Comparison of ENCODE assay signal across 19 cellular contexts in the genomic region with DNA sequence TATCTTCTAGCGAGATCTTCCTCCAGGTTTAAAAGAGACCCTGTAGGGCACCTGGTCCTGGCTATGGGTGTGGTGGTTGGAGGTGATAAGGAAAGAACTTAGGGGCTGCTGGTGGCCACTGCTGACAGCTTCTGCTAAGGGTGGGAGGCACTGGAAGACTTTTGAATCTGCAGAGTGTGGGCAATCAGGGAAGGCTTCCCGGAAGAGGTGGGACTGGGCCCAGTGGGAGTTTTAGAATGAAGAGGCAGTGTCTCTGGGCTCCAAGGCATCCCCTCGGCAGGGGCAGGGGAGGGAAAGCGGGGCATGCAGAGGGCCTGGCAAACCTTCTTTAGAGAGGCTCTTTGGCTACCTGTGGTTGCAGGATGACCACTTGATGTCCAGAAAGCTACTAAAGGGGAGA. TPM values are rescaled to one million over a fixed set of nuclear protein-coding genes. Genes with fewer than 3 reads are reported as not detected.
A peak's percentile ranks its signal among the peaks of the same experiment; 100 is the strongest.
DNase-seq lines count a peak whose midpoint lies in the region; ATAC-seq and TF ChIP-seq lines count a peak whose summit lies in the region.
"Had no signal": no experiment of that assay in that cellular context is flagged by ENCODE, and none has a peak within 500 bp of the region (broad histone marks: within the 10 kb centered on the region; RNA-seq: fewer than 3 reads in every experiment).

No MANE protein-coding gene starts in this region.

- no peaks in the 10 kb centered on the region for H3K9me3 Mint-ChIP-seq in activated naive CD8-positive, alpha-beta T cell treated with anti-CD3 and anti-CD28 coated beads, Interleukin-2, amount 10 ng/mL, durations not matched to agents 7 days and 5 days
- no peaks in the 10 kb centered on the region for H3K9me3 Mint-ChIP-seq in activated naive CD8-positive, alpha-beta T cell treated with anti-CD3 and anti-CD28 coated beads, Interleukin-2, amount 50 U/mL, for 24 hours
- no peaks in the 10 kb centered on the region for H3K9me3 Mint-ChIP-seq in neural crest cell
- H3K9me3 Mint-ChIP-seq: CD4-positive, CD25-positive, alpha-beta regulatory T cell; CD8-positive, alpha-beta T cell had no signal

- peak overlapping the region in 9 of 11 experiments; percentile 18 to 76 (median 60); a peak in 17 of 22 replicates for H3K9ac ChIP-seq in BLaER1 treated with 17β-estradiol and CSF1 and Interleukin-3, amounts not matched to agents 10 nM and 100 nM

- H4K20me1 ChIP-seq in BLaER1 treated with 17β-estradiol and CSF1 and Interleukin-3, amounts not matched to agents 10 nM and 100 nM: peaks cover 0 to 9% (median 0%) of the 10 kb centered on the region in 11 experiments; a peak in 3 of 22 replicates

- H3K36me3 Mint-ChIP-seq in activated naive CD8-positive, alpha-beta T cell treated with anti-CD3 and anti-CD28 coated beads, Interleukin-2, amount 10 ng/mL, durations not matched to agents 7 days and 5 days: no peaks in the 10 kb centered on the region
- H3K36me3 Mint-ChIP-seq in activated naive CD8-positive, alpha-beta T cell treated with anti-CD3 and anti-CD28 coated beads, Interleukin-2, amount 50 U/mL, for 24 hours (ENCODE audit: low read depth): no peaks in the 10 kb centered on the region
- H3K36me3 Mint-ChIP-seq in neural crest cell (ENCODE audit: low read depth): no peaks in the 10 kb centered on the region
- H3K36me3 Mint-ChIP-seq: CD4-positive, CD25-positive, alpha-beta regulatory T cell; CD8-positive, alpha-beta T cell had no signal

- H3K4me1 Mint-ChIP-seq in activated naive CD8-positive, alpha-beta T cell treated with anti-CD3 and anti-CD28 coated beads, Interleukin-2, amount 10 ng/mL, durations not matched to agents 7 days and 5 days: peaks cover 2% of the 10 kb centered on the region
- peaks cover 1% of the 10 kb centered on the region for H3K4me1 Mint-ChIP-seq in activated naive CD8-positive, alpha-beta T cell treated with anti-CD3 and anti-CD28 coated beads, Interleukin-2, amount 50 U/mL, for 24 hours
- H3K4me1 Mint-ChIP-seq in neural crest cell: peaks cover 38% of the 10 kb centered on the region
- H3K4me1 Mint-ChIP-seq: CD4-positive, CD25-positive, alpha-beta regulatory T cell had no signal

- no peak overlapping the region for H3K4me3 Mint-ChIP-seq in activated naive CD8-positive, alpha-beta T cell treated with anti-CD3 and anti-CD28 coated beads, Interleukin-2, amount 10 ng/mL, durations not matched to agents 7 days and 5 days
- no peak overlapping the region for H3K4me3 Mint-ChIP-seq in activated naive CD8-positive, alpha-beta T cell treated with anti-CD3 and anti-CD28 coated beads, Interleukin-2, amount 50 U/mL, for 24 hours
- H3K4me3 Mint-ChIP-seq in neural crest cell: no peak overlapping the region
- H3K4me3 Mint-ChIP-seq: CD4-positive, CD25-positive, alpha-beta regulatory T cell; CD8-positive, alpha-beta T cell had no signal

- no peaks in the 10 kb centered on the region for H3K9me3 ChIP-seq in BLaER1 treated with 17β-estradiol and CSF1 and Interleukin-3, amounts not matched to agents 10 nM and 100 nM (replicated peaks in 1 of 11)
- H3K9me3 ChIP-seq: BE2C, Caco-2, HAP-1 had no signal

- peak overlapping the region in 9 of 11 experiments; percentile 9 to 85 (median 81); a peak in 17 of 22 replicates for H3K27ac ChIP-seq in BLaER1 treated with 17β-estradiol and CSF1 and Interleukin-3, amounts not matched to agents 10 nM and 100 nM
- H3K27ac ChIP-seq: 22Rv1, C4-2B had no signal

- H3K4me3 ChIP-seq in BLaER1 treated with 17β-estradiol and CSF1 and Interleukin-3, amounts not matched to agents 10 nM and 100 nM: peak overlapping the region in 5 of 10 experiments; percentile 3 to 33 (median 14); a peak in 5 of 20 replicates
- H3K4me3 ChIP-seq: HAP-1 had no signal

- peaks cover 8% of the 10 kb centered on the region for H3K27me3 Mint-ChIP-seq in activated naive CD8-positive, alpha-beta T cell treated with anti-CD3 and anti-CD28 coated beads, Interleukin-2, amount 10 ng/mL, durations not matched to agents 7 days and 5 days
- peaks cover 7% of the 10 kb centered on the region for H3K27me3 Mint-ChIP-seq in activated naive CD8-positive, alpha-beta T cell treated with anti-CD3 and anti-CD28 coated beads, Interleukin-2, amount 50 U/mL, for 24 hours
- H3K27me3 Mint-ChIP-seq in neural crest cell (ENCODE audit: low read depth): no peaks in the 10 kb centered on the region

- POLR2A ChIA-PET in activated naive CD8-positive, alpha-beta T cell treated with anti-CD3 and anti-CD28 coated beads, Interleukin-2, amount 10 ng/mL, durations not matched to agents 7 days and 5 days (lab: Charles Lee): no interaction called here

- H3K27ac Mint-ChIP-seq in activated naive CD8-positive, alpha-beta T cell treated with anti-CD3 and anti-CD28 coated beads, Interleukin-2, amount 10 ng/mL, durations not matched to agents 7 days and 5 days: peak overlapping the region; percentile 68
- no peak overlapping the region for H3K27ac Mint-ChIP-seq in activated naive CD8-positive, alpha-beta T cell treated with anti-CD3 and anti-CD28 coated beads, Interleukin-2, amount 50 U/mL, for 24 hours
- H3K27ac Mint-ChIP-seq in neural crest cell (ENCODE audit: unreplicated experiment): peak overlapping the region; percentile 75
- H3K27ac Mint-ChIP-seq: CD4-positive, CD25-positive, alpha-beta regulatory T cell; CD8-positive, alpha-beta T cell had no signal

- no peaks in the 10 kb centered on the region for H3K36me3 ChIP-seq in BLaER1 treated with 17β-estradiol and CSF1 and Interleukin-3, amounts not matched to agents 10 nM and 100 nM
- H3K36me3 ChIP-seq: BE2C, HAP-1 had no signal

- H3K4me1 ChIP-seq in BLaER1 treated with 17β-estradiol and CSF1 and Interleukin-3, amounts not matched to agents 10 nM and 100 nM: peaks cover 18 to 75% (median 67%) of the 10 kb centered on the region in 10 experiments
- H3K4me1 ChIP-seq: BE2C, Caco-2, HAP-1 had no signal

- no peaks in the 10 kb centered on the region for H3K27me3 ChIP-seq in BLaER1 treated with 17β-estradiol and CSF1 and Interleukin-3, amounts not matched to agents 10 nM and 100 nM
- H3K27me3 ChIP-seq: BE2C had no signal

- DNase-seq in activated naive CD8-positive, alpha-beta T cell treated with anti-CD3 and anti-CD28 coated beads, Interleukin-2, amount 10 ng/mL, durations not matched to agents 7 days and 5 days: no peak
- no peak for DNase-seq in activated naive CD8-positive, alpha-beta T cell treated with anti-CD3 and anti-CD28 coated beads, Interleukin-2, amount 50 U/mL, for 24 hours
- no peak for DNase-seq in neural crest cell (ENCODE audit: low read depth, low spot score)
- DNase-seq: ACHN; AML-193; BE2C; Caco-2; CD4-positive, CD25-positive, alpha-beta regulatory T cell; CD8-positive, alpha-beta T cell; DMS153; DND-41; GOT3 had no signal

- no peak for TF ChIP-seq CTCF in neural crest cell (conservative IDR thresholded peaks at IDR 0.05)

- H3K4me2 ChIP-seq in BLaER1 treated with 17β-estradiol and CSF1 and Interleukin-3, amounts not matched to agents 10 nM and 100 nM: peak overlapping the region; percentile 49 to 90 (median 86)

- no peak for ATAC-seq in activated naive CD8-positive, alpha-beta T cell treated with anti-CD3 and anti-CD28 coated beads, Interleukin-2, amount 10 ng/mL, durations not matched to agents 7 days and 5 days (ENCODE audit: low read depth)
- no peak for ATAC-seq in activated naive CD8-positive, alpha-beta T cell treated with anti-CD3 and anti-CD28 coated beads, Interleukin-2, amount 50 U/mL, for 24 hours
- ATAC-seq in GM18517 (IDR thresholded peaks at IDR 0.05; ENCODE audit: unreplicated experiment) (no peak), HG03135 (IDR thresholded peaks at IDR 0.05; ENCODE audit: unreplicated experiment) (no peak), GM21526 (IDR thresholded peaks at IDR 0.05; ENCODE audit: low FRiP score, unreplicated experiment) (no peak)
- ATAC-seq: CD8-positive, alpha-beta T cell had no signal

RNA-seq across cellular contexts. Expression of gene DAB2IP, which starts 23.0 kb away (rescaled TPM):
- total RNA-seq in activated naive CD8-positive, alpha-beta T cell treated with anti-CD3 and anti-CD28 coated beads, Interleukin-2, amount 10 ng/mL, durations not matched to agents 7 days and 5 days: under 1 TPM; 0.20 to 0.25 TPM
- 46.4 and 48.3 TPM in 2 replicates for total RNA-seq in neural crest cell
- total RNA-seq: CD4-positive, CD25-positive, alpha-beta regulatory T cell had no signal

Comparison
In these comparisons a context has a peak if more than half of its experiments do, and no peak if none do; other contexts are left out.
1. RNA of gene DAB2IP, which starts 23.0 kb away (total RNA-seq): 46.4 to 48.3 TPM in neural crest cell; 0.20 to 0.25 TPM in activated naive CD8-positive, alpha-beta T cell treated with anti-CD3 and anti-CD28 coated beads, Interleukin-2, amount 10 ng/mL, durations not matched to agents 7 days and 5 days; every median in the first group is over 10 times any median in the second.